In genomic region chr12:116358850-116359761, GRCh38 we compare ENCODE assay signal across 1 cellular context.
TF ChIP-seq lines count a peak whose summit lies in the region.

No MANE protein-coding gene starts in this region.

TF ChIP-seq in K562, 482 proteins besides CTCF, POLR2A, EP300 and RAD21 (continued from another document and continues in another):
- TF ChIP-seq IRF1 (CRISPR knock-in tag; IDR thresholded peaks at IDR 0.05; ENCODE audit: borderline replicate concordance) (no peak), SAFB (IDR thresholded peaks at IDR 0.05; ENCODE audit: borderline replicate concordance, low read depth, low read length) (no peak), CXXC5 (CRISPR knock-in tag; IDR thresholded peaks at IDR 0.05) (peak; percentile 51), SRF (CRISPR knock-in tag; IDR thresholded peaks at IDR 0.05) (no peak; a peak in 1 of 4 replicates), ARHGAP35 (IDR thresholded peaks at IDR 0.05; ENCODE audit: partially characterized antibody) (no peak), ELK3 (CRISPR knock-in tag; IDR thresholded peaks at IDR 0.05) (no peak), HMGN3 (IDR thresholded peaks at IDR 0.05; ENCODE audit: borderline replicate concordance, extremely low read depth, insufficient read length, low read depth, low read length) (no peak), MXI1 (IDR thresholded peaks at IDR 0.05; ENCODE audit: low read depth, low read length) (no peak), NFIC (IDR thresholded peaks at IDR 0.05) (no peak; the same call in 1 of the 2 replicates), DIDO1 (tag; IDR thresholded peaks at IDR 0.05; ENCODE audit: low read depth) (no peak), NR0B1 (IDR thresholded peaks at IDR 0.05; ENCODE audit: partially characterized antibody) (no peak), SETDB1 (IDR thresholded peaks at IDR 0.05; ENCODE audit: low read length) (no peak), NFE2L1 (tag; IDR thresholded peaks at IDR 0.05; ENCODE audit: borderline replicate concordance, low read depth) (no peak), ELK1 (CRISPR knock-in tag; IDR thresholded peaks at IDR 0.05) (no peak), KAT7 (CRISPR knock-in tag; IDR thresholded peaks at IDR 0.05; ENCODE audit: borderline replicate concordance) (0 out of 2 replicates have a peak, but pooled peaks have one; percentile 22), POLR3A (IDR thresholded peaks at IDR 0.05; ENCODE audit: borderline replicate concordance, extremely low read depth, insufficient read depth, insufficient read length) (no peak), DACH1 (IDR thresholded peaks at IDR 0.05; ENCODE audit: partially characterized antibody) (peak; percentile 9), SMAD2 (IDR thresholded peaks at IDR 0.05; ENCODE audit: low read depth, low read length) (no peak), ZNF431 (CRISPR knock-in tag; IDR thresholded peaks at IDR 0.05) (no peak), ZNF311 (CRISPR knock-in tag; IDR thresholded peaks at IDR 0.05) (no peak), ZNF76 (CRISPR knock-in tag; IDR thresholded peaks at IDR 0.05; ENCODE audit: borderline replicate concordance) (no peak), SUPT5H (IDR thresholded peaks at IDR 0.05) (no peak), GTF3C2 (IDR thresholded peaks at IDR 0.05; ENCODE audit: borderline replicate concordance, extremely low read depth, insufficient read length) (no peak), EGR1 (conservative IDR thresholded peaks at IDR 0.05) (peak; percentile 99), ZC3H11A (IDR thresholded peaks at IDR 0.05; ENCODE audit: low read depth, low read length) (no peak), ZNF561 (CRISPR knock-in tag; conservative IDR thresholded peaks at IDR 0.05) (no peak), TAF15 (IDR thresholded peaks at IDR 0.05; ENCODE audit: low read depth, low read length) (no peak), ZKSCAN1 (IDR thresholded peaks at IDR 0.05; ENCODE audit: low read depth, low read length) (0 out of 2 replicates have a peak, but pooled peaks have one; percentile 8), CREB3 (tag; conservative IDR thresholded peaks at IDR 0.05; ENCODE audit: low read depth) (no peak), FOXA1 (IDR thresholded peaks at IDR 0.05; ENCODE audit: borderline replicate concordance) (no peak), ZFP1 (CRISPR knock-in tag; IDR thresholded peaks at IDR 0.05) (no peak), ERF (CRISPR knock-in tag; IDR thresholded peaks at IDR 0.05) (no peak), SMARCB1 (IDR thresholded peaks at IDR 0.05; ENCODE audit: insufficient read length, low read depth) (no peak), TOE1 (IDR thresholded peaks at IDR 0.05; ENCODE audit: borderline replicate concordance) (no peak; the same call in 1 of the 2 replicates), TOE1 (CRISPR knock-in tag; IDR thresholded peaks at IDR 0.05; ENCODE audit: borderline replicate concordance, low read depth) (no peak), TAF7 (tag; IDR thresholded peaks at IDR 0.05) (0 out of 2 replicates have a peak, but pooled peaks have one; percentile 27), ZNF395 (CRISPR knock-in tag; IDR thresholded peaks at IDR 0.05) (peak; percentile 50; the same call in 1 of the 2 replicates), PATZ1 (CRISPR knock-in tag; IDR thresholded peaks at IDR 0.05; ENCODE audit: borderline replicate concordance) (no peak), HNRNPK (IDR thresholded peaks at IDR 0.05; ENCODE audit: low read depth, low read length, poor library complexity, severe bottlenecking) (no peak), THAP7 (CRISPR knock-in tag; IDR thresholded peaks at IDR 0.05) (no peak), ELF4 (CRISPR knock-in tag; IDR thresholded peaks at IDR 0.05) (no peak), ZNF3 (CRISPR knock-in tag; IDR thresholded peaks at IDR 0.05) (no peak), ARID3B (CRISPR knock-in tag; IDR thresholded peaks at IDR 0.05; ENCODE audit: borderline replicate concordance) (no peak), DMBX1 (CRISPR knock-in tag; IDR thresholded peaks at IDR 0.05; ENCODE audit: borderline replicate concordance) (peak; percentile 65; the same call in 1 of the 2 replicates), RBFOX2 (IDR thresholded peaks at IDR 0.05; ENCODE audit: low read depth, low read length) (peak; percentile 44; the same call in 1 of the 2 replicates), POLR3G (IDR thresholded peaks at IDR 0.05; ENCODE audit: extremely low read depth, insufficient read length, insufficient replicate concordance) (no peak), CREB5 (CRISPR knock-in tag; IDR thresholded peaks at IDR 0.05) (no peak), ZNF398 (CRISPR knock-in tag; IDR thresholded peaks at IDR 0.05) (no peak), MED1 (CRISPR knock-in tag; IDR thresholded peaks at IDR 0.05; ENCODE audit: borderline replicate concordance) (no peak)
